In the genomic region with DNA sequence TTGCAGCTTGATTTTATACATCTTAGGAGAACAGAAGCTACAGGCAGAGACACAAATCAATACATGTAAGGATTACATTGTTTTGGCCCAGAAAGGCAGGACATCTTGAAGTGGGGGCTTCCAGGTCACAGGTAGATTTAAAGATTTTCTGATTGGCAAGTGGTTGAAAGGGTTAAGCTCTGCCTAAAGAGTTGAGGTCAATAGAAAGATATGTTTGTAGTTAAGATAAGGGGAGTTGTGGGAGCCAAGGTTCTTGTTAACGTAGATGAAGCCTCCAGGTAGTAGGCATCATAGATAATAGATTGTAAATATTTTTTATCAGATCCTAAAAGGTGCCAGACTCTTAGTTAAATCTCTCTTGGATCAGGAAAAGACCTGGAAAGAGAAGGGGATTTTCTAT, we compare ENCODE assay signal across 29 cellular contexts. TPM values are rescaled to one million over a fixed set of nuclear protein-coding genes. Genes with fewer than 3 reads are reported as not detected.
"Had no signal": no experiment of that assay in that cellular context is flagged by ENCODE, and none has a peak within 500 bp of the region (broad histone marks: within the 10 kb centered on the region; RNA-seq: fewer than 3 reads in every experiment).

No MANE protein-coding gene starts in this region.

- DNase-seq: activated CD4-positive, alpha-beta T cell treated with anti-CD3 and anti-CD28 coated beads, Interleukin-2, amount 10 ng/mL, durations not matched to agents 24 days and 14 days; activated CD4-positive, alpha-beta T cell treated with anti-CD3 and anti-CD28 coated beads, Interleukin-2, amount 50 U/mL, for 4 hours; activated CD8-positive, alpha-beta T cell treated with anti-CD3 and anti-CD28 coated beads for 36 hours; activated gamma-delta T cell treated with Interleukin-2 at 50 U/mL for 16 hours; activated naive CD4-positive, alpha-beta T cell treated with anti-CD3 and anti-CD28 coated beads for 36 hours; activated T-cell treated with anti-CD3 and anti-CD28 coated beads, Interleukin-2, amount 50 U/mL, for 1 hour; activated T-cell treated with anti-CD3 and anti-CD28 coated beads, Interleukin-2, amount 50 U/mL, for 72 hours; caudate nucleus; MM.1S; MV-4-11; NCI-H1092; NCI-H146; NCI-H187; NCI-H2029 treated with DMSO at 0.1 percent for 48 hours; NCI-H2171 treated with DMSO at 0.1 percent for 48 hours; NCI-H2227 treated with DMSO at 0.1 percent for 48 hours; NCI-H446; NCI-H510A treated with DMSO at 0.1 percent for 48 hours; NCI-H69; SHP77 treated with DMSO at 0.1 percent for 48 hours; SK-N-SH had no signal

- H3K27ac ChIP-seq: adrenal gland, KMS-11, SJSA1 had no signal

- H3K9me3 ChIP-seq: adrenal gland, SJSA1 had no signal

- H3K4me3 ChIP-seq: adrenal gland, SJSA1 had no signal

- H3K36me3 ChIP-seq: adrenal gland, SJSA1 had no signal

- H3K4me1 ChIP-seq: SJSA1 had no signal

- ATAC-seq: activated CD8-positive, alpha-beta T cell treated with anti-CD3 and anti-CD28 coated beads for 36 hours; activated naive CD4-positive, alpha-beta T cell treated with anti-CD3 and anti-CD28 coated beads, Interleukin-2, amount 50 U/mL, for 72 hours; activated T-cell treated with anti-CD3 and anti-CD28 coated beads, Interleukin-2, amount 50 U/mL, for 72 hours; Panc1 had no signal

- H3K27me3 ChIP-seq: adrenal gland, SJSA1 had no signal

- FAIRE-seq: bronchial epithelial cell, TTC549 had no signal

- H3K4me2 ChIP-seq: KMS-11, SK-N-SH had no signal

- H3K9ac ChIP-seq: KMS-11, SK-N-SH had no signal

RNA-seq across cellular contexts. Expression of a gene that starts 5.5 kb away (rescaled TPM):
- total RNA-seq: bronchial epithelial cell had no signal

RNA-seq across cellular contexts. Expression of a gene that starts 52.1 kb away (rescaled TPM):
- total RNA-seq: activated CD4-positive, alpha-beta T cell treated with anti-CD3 and anti-CD28 coated beads, Interleukin-2, amount 10 ng/mL, durations not matched to agents 24 days and 14 days; activated naive CD4-positive, alpha-beta T cell treated with anti-CD3 and anti-CD28 coated beads, Interleukin-2, amount 50 U/mL, for 72 hours; bronchial epithelial cell; LHCN-M2; SJSA1 had no signal
